ENCODE assay signal across 19 cellular contexts in genomic region chr7:51102828-51103227, GRCh38.
DNase-seq lines count a peak whose midpoint lies in the region; ATAC-seq and TF ChIP-seq lines count a peak whose summit lies in the region.
"Had no signal": no experiment of that assay in that cellular context is flagged by ENCODE, and none has a peak within 500 bp of the region (broad histone marks: within the 10 kb centered on the region; RNA-seq: fewer than 3 reads in every experiment).

No MANE protein-coding gene starts in this region.

- no peak overlapping the region for H3K4me3 ChIP-seq in astrocyte of the spinal cord (ENCODE audit: low read depth, low read length)
- H3K4me3 ChIP-seq: MG63 had no signal

- POLR2A ChIA-PET in activated CD4-positive, alpha-beta T cell treated with anti-CD3 and anti-CD28 coated beads for 36 hours (lab: Charles Lee), result no interaction called here

- CTCF ChIA-PET in activated CD4-positive, alpha-beta T cell treated with anti-CD3 and anti-CD28 coated beads for 36 hours (lab: Charles Lee), result no interaction called here

- H3K4me1 Mint-ChIP-seq in activated CD4-positive, alpha-beta T cell treated with anti-CD3 and anti-CD28 coated beads for 36 hours, result no peaks in the 10 kb centered on the region

- H3K4me3 Mint-ChIP-seq in activated CD4-positive, alpha-beta T cell treated with anti-CD3 and anti-CD28 coated beads for 36 hours, result no peak overlapping the region

- in situ Hi-C loops in astrocyte of the spinal cord (cut with HindIII; ENCODE audit: low sequenced_read_pairs), result no loop called here

- DNase-seq in activated CD4-positive, alpha-beta T cell treated with anti-CD3 and anti-CD28 coated beads for 36 hours, result no peak
- no peak for DNase-seq in activated CD4-positive, alpha-beta T cell treated with anti-CD3 and anti-CD28 coated beads for 4 hours
- peak; percentile 37 for DNase-seq in astrocyte of the spinal cord (ENCODE audit: low read depth, low spot score)
- peak; percentile 44 for DNase-seq in kidney tubule cell (ENCODE audit: low spot score)
- DNase-seq in AG20443 (ENCODE audit: low spot score), result no peak
- DNase-seq in epidermal melanocyte (ENCODE audit: insufficient read length, low spot score), result no peak
- DNase-seq: 8988T, C1 segment of cervical spinal cord, DMS 273 treated with DMSO at 0.1 percent for 48 hours, KG1, MG63, NCI-H1105, NCI-H187, NCI-H2171, NCI-H446 treated with DMSO at 0.1 percent for 48 hours, NCI-H82, SHP77 had no signal

- H3K27me3 Mint-ChIP-seq in activated CD4-positive, alpha-beta T cell treated with anti-CD3 and anti-CD28 coated beads for 36 hours, result no peaks in the 10 kb centered on the region

- H3K36me3 Mint-ChIP-seq in activated CD4-positive, alpha-beta T cell treated with anti-CD3 and anti-CD28 coated beads for 36 hours (ENCODE audit: low read depth), result peaks cover 1% of the 10 kb centered on the region

- ATAC-seq in activated CD4-positive, alpha-beta T cell treated with anti-CD3 and anti-CD28 coated beads for 36 hours, result peak; percentile 33
- ATAC-seq in GM21423 (IDR thresholded peaks at IDR 0.05; ENCODE audit: unreplicated experiment) (no peak), GM19023 (IDR thresholded peaks at IDR 0.05; ENCODE audit: unreplicated experiment) (no peak)

- TF ChIP-seq CTCF in astrocyte of the spinal cord (IDR thresholded peaks at IDR 0.05; ENCODE audit: low read depth, low read length), result no peak

- H3K27ac Mint-ChIP-seq in activated CD4-positive, alpha-beta T cell treated with anti-CD3 and anti-CD28 coated beads for 36 hours, result no peak overlapping the region

- intact Hi-C loops in activated CD4-positive, alpha-beta T cell treated with anti-CD3 and anti-CD28 coated beads for 36 hours (cut with DNase I, micrococcal nuclease), result no loop called here

- H3K9me3 Mint-ChIP-seq in activated CD4-positive, alpha-beta T cell treated with anti-CD3 and anti-CD28 coated beads for 36 hours (ENCODE audit: low read depth), result peaks cover 5% of the 10 kb centered on the region

Comparison
In these comparisons a context has a peak if more than half of its experiments do, and no peak if none do; other contexts are left out.
1. DNase-seq: peak in astrocyte of the spinal cord (single experiment) and kidney tubule cell (single experiment); none in activated CD4-positive, alpha-beta T cell treated with anti-CD3 and anti-CD28 coated beads for 36 hours (single experiment), activated CD4-positive, alpha-beta T cell treated with anti-CD3 and anti-CD28 coated beads for 4 hours (0 of 2), AG20443 (single experiment) and epidermal melanocyte (single experiment).